ENCODE assay signal across 8 cellular contexts in genomic region chr19:7506385-7507328, GRCh38. TPM values are rescaled to one million over a fixed set of nuclear protein-coding genes. Genes with fewer than 3 reads are reported as not detected.
DNase-seq lines count a peak whose midpoint lies in the region; ATAC-seq and TF ChIP-seq lines count a peak whose summit lies in the region.

No MANE protein-coding gene starts in this region.

- ATAC-seq in heart right ventricle, result peak; percentile 53 to 91 (median 78)
- no peak for ATAC-seq in GM18868 (IDR thresholded peaks at IDR 0.05; ENCODE audit: unreplicated experiment)
- ATAC-seq in HG02938 (IDR thresholded peaks at IDR 0.05; ENCODE audit: unreplicated experiment), result no peak

- peaks cover 14% of the 10 kb centered on the region for H3K4me1 ChIP-seq in BLaER1
- H3K4me1 ChIP-seq in NT2/D1 (ENCODE audit: insufficient read depth, insufficient read length), result peaks cover 18% of the 10 kb centered on the region
- H3K4me1 ChIP-seq in heart right ventricle, result peaks cover 3 to 19% (median 8%) of the 10 kb centered on the region in 9 donors

- no peak overlapping the region for H3K4me3 ChIP-seq in BLaER1
- no peak overlapping the region for H3K4me3 ChIP-seq in NT2/D1 (ENCODE audit: insufficient read length, low read depth)
- no peak overlapping the region for H3K4me3 ChIP-seq in heart right ventricle

- WGBS in heart right ventricle, 2 donors, result 48% methylated on average over 20 of the region's 20 CpGs

- intact Hi-C loops in heart right ventricle (cut with DNase I), result no loop called here

- H3K9me3 ChIP-seq in BLaER1, result no peaks in the 10 kb centered on the region
- H3K9me3 ChIP-seq in NT2/D1 (ENCODE audit: insufficient read depth, low read length), result no peaks in the 10 kb centered on the region
- no peaks in the 10 kb centered on the region for H3K9me3 ChIP-seq in heart right ventricle

- H4K20me1 ChIP-seq in BLaER1, result no peaks in the 10 kb centered on the region; the same call in 1 of the 2 replicates

- H3K9ac ChIP-seq in BLaER1, result no peak overlapping the region
- no peak overlapping the region for H3K9ac ChIP-seq in NT2/D1 (ENCODE audit: insufficient read length, low read depth)

- H3K27me3 ChIP-seq in BLaER1 (peaks cover 27% of the 10 kb centered on the region), NT2/D1 (ENCODE audit: insufficient read depth, insufficient read length) (peaks cover 21% of the 10 kb centered on the region), heart right ventricle (peaks cover 0 to 44% (median 42%) of the 10 kb centered on the region in 7 donors)

- H3K36me3 ChIP-seq in BLaER1 (no peaks in the 10 kb centered on the region), NT2/D1 (ENCODE audit: insufficient read depth, insufficient read length, low read length) (no peaks in the 10 kb centered on the region), heart right ventricle (no peaks in the 10 kb centered on the region)

- no peak for TF ChIP-seq CTCF in heart right ventricle (IDR thresholded peaks at IDR 0.05)

- no peak overlapping the region for H3K27ac ChIP-seq in BLaER1
- no peak overlapping the region for H3K27ac ChIP-seq in heart right ventricle

- H3K4me2 ChIP-seq in BLaER1, result 0 out of 2 replicates have a peak overlapping the region, but pooled peaks have one; percentile 36

- peak; percentile 64 for DNase-seq in HK-2 (ENCODE audit: unreplicated experiment)
- peak; percentile 95 for DNase-seq in NT2/D1 (ENCODE audit: low read depth, low spot score)
- peak; percentile 55 for DNase-seq in activated naive CD4-positive, alpha-beta T cell treated with anti-CD3 and anti-CD28 coated beads, Interleukin-2, amount 50 U/mL, for 16 hours
- peak; percentile 60 to 80 for DNase-seq in heart right ventricle
- peak; percentile 65 for DNase-seq in retina

RNA-seq across cellular contexts. Expression of gene ZNF358, which starts 9.2 kb away (rescaled TPM):
- total RNA-seq in heart right ventricle, result 100 to 1,000 TPM in 1 of 10 donors, 10 to 100 TPM in 9; 67.7 to 104 (median 76.5) TPM
- 100 to 1,000 TPM in 1 of 2 donors, 10 to 100 TPM in 1; 61.4 to 167 TPM for polyA plus RNA-seq in heart right ventricle

RNA-seq across cellular contexts. Expression of gene MCOLN1, which starts 15.8 kb away (rescaled TPM):
- 10 to 100 TPM; 10.4 to 29.1 (median 13.4) TPM for total RNA-seq in heart right ventricle
- polyA plus RNA-seq in heart right ventricle, result 10 to 100 TPM; 20.8 to 34.9 TPM

RNA-seq across cellular contexts. Expression of gene PEX11G, which starts 17.8 kb away (rescaled TPM):
- 1 to 10 TPM in 9 of 10 donors, under 1 TPM in 1; 0.95 to 2.4 (median 1.9) TPM for total RNA-seq in heart right ventricle
- 1 to 10 TPM; 1.2 to 3.9 TPM for polyA plus RNA-seq in heart right ventricle

RNA-seq across cellular contexts. Expression of gene PNPLA6, which starts 28.9 kb away (rescaled TPM):
- 10 to 100 TPM; 33.9 to 73.8 (median 41.6) TPM for total RNA-seq in heart right ventricle
- polyA plus RNA-seq in heart right ventricle, result 10 to 100 TPM; 34.1 to 57.0 TPM

Comparison
In these comparisons a context has a peak if more than half of its experiments do, and no peak if none do; other contexts are left out.
1. ATAC-seq: peak in heart right ventricle (8 of 8); none in GM18868 (single experiment) and HG02938 (single experiment).
2. Peak in every context shown above with its lines, with median percentiles within 50 percentile points of each other: DNase-seq.